In genomic region chr2:210537021-210537650, GRCh38 we compare ENCODE assay signal across 21 cellular contexts.
DNase-seq lines count a peak whose midpoint lies in the region; ATAC-seq lines count a peak whose summit lies in the region.
"Had no signal": no experiment of that assay in that cellular context is flagged by ENCODE, and none has a peak within 500 bp of the region (broad histone marks: within the 10 kb centered on the region; RNA-seq: fewer than 3 reads in every experiment).

No MANE protein-coding gene starts in this region.

- DNase-seq in iPS-NIHi11 (ENCODE audit: low spot score): no peak
- DNase-seq in SHP77 (lab: John Stamatoyannopoulos, UW): no peak
- DNase-seq in amniotic stem cell (lab: John Stamatoyannopoulos, UW): no peak
- DNase-seq in central memory CD4-positive, alpha-beta T cell: no peak
- DNase-seq: activated CD4-positive, alpha-beta T cell treated with anti-CD3 and anti-CD28 coated beads, Interleukin-2, amount 50 U/mL, for 48 hours; activated T-cell treated with anti-CD3 and anti-CD28 coated beads, Interleukin-2, amount 50 U/mL, for 4 hours; Caco-2; cortex of kidney; foreskin keratinocyte; H9; left cardiac atrium; midbrain; NCI-H226; NK-92 treated with Interleukin-12 subunit alpha and Interleukin-12 subunit beta, amount 100 ng/mL, for 24 hours; RPMI8226; SW 1271 had no signal

- peak; percentile 75 for ATAC-seq in GM19025 (IDR thresholded peaks at IDR 0.05; ENCODE audit: low read depth, unreplicated experiment)
- ATAC-seq in GM21447 (IDR thresholded peaks at IDR 0.05; ENCODE audit: unreplicated experiment): peak; percentile 77
- ATAC-seq in HG02981 (IDR thresholded peaks at IDR 0.05; ENCODE audit: unreplicated experiment): peak; percentile 67
- peak; percentile 85 for ATAC-seq in HG03571 (IDR thresholded peaks at IDR 0.05; ENCODE audit: unreplicated experiment)
- ATAC-seq: activated T-cell treated with anti-CD3 and anti-CD28 coated beads, Interleukin-2, amount 50 U/mL, for 4 hours; left cardiac atrium; right cardiac atrium had no signal
